In the genomic region with DNA sequence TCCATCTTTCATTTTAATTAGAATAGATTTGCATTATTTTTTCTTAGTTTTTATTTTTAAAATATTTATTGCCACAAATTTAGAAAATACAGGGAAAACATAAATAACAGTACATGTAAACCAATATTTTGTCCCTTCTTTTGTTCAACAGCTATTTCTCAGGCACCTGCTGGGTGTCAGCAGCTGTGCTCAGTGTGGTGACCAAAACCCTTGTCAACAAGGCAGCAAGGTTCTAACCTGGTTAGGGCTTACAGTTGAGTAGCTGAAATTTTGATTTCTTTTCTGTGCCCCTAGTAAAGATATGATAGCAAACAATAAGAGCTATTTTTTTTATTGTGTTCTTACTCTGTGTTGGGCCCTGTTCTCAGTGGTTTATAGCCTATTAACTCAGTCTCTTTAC, we compare ENCODE assay signal across 25 cellular contexts.
DNase-seq lines count a peak whose midpoint lies in the region; ATAC-seq, FAIRE-seq and TF ChIP-seq lines count a peak whose summit lies in the region.
"Had no signal": no experiment of that assay in that cellular context is flagged by ENCODE, and none has a peak within 500 bp of the region (broad histone marks: within the 10 kb centered on the region; RNA-seq: fewer than 3 reads in every experiment).

No MANE protein-coding gene starts in this region.

- CTCF ChIA-PET in IMR-90 (lab: Yijun Ruan, JAX) = interaction anchor here (0.6 kb wide), 1 partner anchor 74 kb away, joined by 3 read pairs; no protein-coding TSS in a partner anchor
- CTCF ChIA-PET in PC-3 (lab: Charles Lee) = no interaction called here

- ATAC-seq in IMR-90 (ENCODE audit: low read depth) (no peak), pancreas (peak in 3 of 4 donors; percentile 26 to 40 (median 26)), PC-3 (no peak)
- ATAC-seq: Panc1 had no signal

- in situ Hi-C loops in IMR-90 (cut with MboI; ENCODE audit: low sequenced_read_pairs) (no loop called here), HAP-1 (cut with MboI; ENCODE audit: low sequenced_read_pairs) (no loop called here)

- H3K56ac ChIP-seq in IMR-90 (ENCODE audit: extremely low read depth, insufficient read depth, low read length) = no peak overlapping the region

- dilution Hi-C loops in IMR-90 (cut with HindIII; ENCODE audit: low sequenced_read_pairs, unreplicated experiment) = no loop called here

- H3K4me3 ChIP-seq in IMR-90 (ENCODE audit: insufficient read depth, low read depth, low read length) (no peak overlapping the region), pancreas (no peak overlapping the region), coronary artery (no peak overlapping the region), HAP-1 (no peak overlapping the region), PC-3 (ENCODE audit: low read length) (no peak overlapping the region)
- H3K4me3 ChIP-seq: BLaER1, GM23338, SJCRH30 had no signal

- no peak overlapping the region for H2BK5ac ChIP-seq in IMR-90 (ENCODE audit: low read depth, low read length, poor library complexity, severe bottlenecking)

- H3K4me2 ChIP-seq in IMR-90 (ENCODE audit: low read depth, low read length) (no peak overlapping the region), PC-3 (ENCODE audit: low read length) (no peak overlapping the region)
- H3K4me2 ChIP-seq: BLaER1, GM23338 had no signal

- H4K91ac ChIP-seq in IMR-90 (ENCODE audit: insufficient read depth, low read depth, low read length) = no peak overlapping the region

- H2BK20ac ChIP-seq in IMR-90 (ENCODE audit: low read depth, low read length) = no peak overlapping the region

- H2BK15ac ChIP-seq in IMR-90 (ENCODE audit: low read depth, low read length) = peak overlapping the region; percentile 65; the same call in 1 of the 3 replicates

- H2AFZ ChIP-seq in IMR-90 (replicated peaks; ENCODE audit: low read length, poor library complexity) = no peak overlapping the region
- no peak overlapping the region for H2AFZ ChIP-seq in PC-3 (ENCODE audit: low read length)
- H2AFZ ChIP-seq: GM23338 had no signal

- no peak overlapping the region for H2BK120ac ChIP-seq in IMR-90 (ENCODE audit: low read depth, low read length)

- DNase-seq in NCI-H2029 (lab: John Stamatoyannopoulos, UW) (peak; percentile 27), NCI-H2029 treated with DMSO at 0.1 percent for 48 hours (lab: John Stamatoyannopoulos, UW) (no peak), IMR-90 (no peak), RPMI8226 (peak; percentile 20), pancreas (no peak), coronary artery (ENCODE audit: low spot score) (no peak), HAP-1 (ENCODE audit: low spot score in 2 of 2) (no peak), PC-3 (no peak)
- DNase-seq: ACHN; CD4-positive, alpha-beta T cell; HCEC 1CT; Karpas-422; NCI-H187; NCI-H2171; NCI-H345; NCI-H524; NK-92 treated with Interleukin-12 subunit alpha and Interleukin-12 subunit beta, amount 100 ng/mL, for 24 hours; SJCRH30; T-helper 1 cell had no signal

- peaks cover 9 to 26% of the 10 kb centered on the region in 2 experiments; a peak in 3 of 4 replicates for H3K79me1 ChIP-seq in IMR-90 (ENCODE audit: low read depth in 1 of 2, low read length in 2 of 2)

- no peak overlapping the region for H4K8ac ChIP-seq in IMR-90 (ENCODE audit: low read depth in 2 of 2, low read length in 2 of 2)

- no peak overlapping the region for H3K14ac ChIP-seq in IMR-90 (replicated peaks; ENCODE audit: low read depth, low read length)

- POLR2A ChIA-PET in IMR-90 (lab: Charles Lee; ENCODE audit: unreplicated experiment) = no interaction called here
- POLR2A ChIA-PET in PC-3 (lab: Charles Lee; ENCODE audit: unreplicated experiment) = no interaction called here

- H3K36me3 ChIP-seq in IMR-90 (ENCODE audit: control insufficient read depth, insufficient read depth, low read length) (no peaks in the 10 kb centered on the region; the same call in 1 of the 2 replicates), pancreas (no peaks in the 10 kb centered on the region), HAP-1 (replicated peaks) (peaks cover 24% of the 10 kb centered on the region), PC-3 (ENCODE audit: low read depth, low read length) (no peaks in the 10 kb centered on the region)
- H3K36me3 ChIP-seq: SJCRH30 had no signal

- no peaks in the 10 kb centered on the region for H3K9me2 ChIP-seq in PC-3 (replicated peaks; ENCODE audit: low read length)

- peak overlapping the region; percentile 31; the same call in 1 of the 2 replicates for H3K18ac ChIP-seq in IMR-90 (ENCODE audit: low read depth, low read length)

- TF ChIP-seq RAD21 in IMR-90 (IDR thresholded peaks at IDR 0.05; ENCODE audit: low read length) = no peak

- H3K9ac ChIP-seq in IMR-90 (ENCODE audit: low read depth, low read length) (no peak overlapping the region), PC-3 (ENCODE audit: low read length) (no peak overlapping the region)
- H3K9ac ChIP-seq: BLaER1 had no signal

- peaks cover 16% of the 10 kb centered on the region for H3K4me1 ChIP-seq in IMR-90 (ENCODE audit: control insufficient read depth, insufficient read depth, low read length)
- H3K4me1 ChIP-seq in pancreas = peaks cover 38 to 66% (median 60%) of the 10 kb centered on the region in 3 donors
- no peaks in the 10 kb centered on the region for H3K4me1 ChIP-seq in HAP-1
- peaks cover 2% of the 10 kb centered on the region; the same call in 1 of the 2 replicates for H3K4me1 ChIP-seq in PC-3 (ENCODE audit: insufficient read depth, low read length)

- no peak overlapping the region for H2AK5ac ChIP-seq in IMR-90 (ENCODE audit: low read depth, low read length)

- TF ChIP-seq POLR2A in IMR-90 (IDR thresholded peaks at IDR 0.05; ENCODE audit: low read depth, low read length) = no peak

- FAIRE-seq in pancreas (lab: Jason Lieb, UNC) = no peak
- FAIRE-seq: G401.6, GM12892 had no signal

- BruUV-seq in IMR-90 (replicated peaks; lab: Mats Ljungman, UMichigan) (no TSS peak), PC-3 (replicated peaks; lab: Mats Ljungman, UMichigan) (no TSS peak)

- no peaks in the 10 kb centered on the region; the same call in 1 of the 2 replicates for H3K9me1 ChIP-seq in IMR-90 (ENCODE audit: insufficient read depth, low read length)

- TF ChIP-seq CTCF in IMR-90 (conservative IDR thresholded peaks at IDR 0.05; ENCODE audit: low read depth, low read length) = no peak
- TF ChIP-seq CTCF in pancreas (IDR thresholded peaks at IDR 0.05) = no peak
- TF ChIP-seq CTCF in coronary artery (IDR thresholded peaks at IDR 0.05) = no peak
- no peak for TF ChIP-seq CTCF in PC-3 (conservative IDR thresholded peaks at IDR 0.05; ENCODE audit: low read depth, low read length)

- H4K5ac ChIP-seq in IMR-90 (ENCODE audit: low read depth, low read length) = peak overlapping the region; percentile 16; the same call in 1 of the 2 replicates

- 0 out of 2 replicates have a peak overlapping the region, but pooled peaks have one; percentile 48 for H3K4ac ChIP-seq in IMR-90 (ENCODE audit: low read depth, low read length)

- peak overlapping the region; percentile 51; the same call in 1 of the 2 replicates for H3K23ac ChIP-seq in IMR-90 (ENCODE audit: low read depth, low read length)

- no peaks in the 10 kb centered on the region for H4K20me1 ChIP-seq in IMR-90 (ENCODE audit: insufficient read depth, low read length)
- no peaks in the 10 kb centered on the region for H4K20me1 ChIP-seq in PC-3 (ENCODE audit: low read length)

- H2AK9ac ChIP-seq in IMR-90 (replicated peaks; ENCODE audit: low read depth, low read length, poor library complexity) = no peak overlapping the region

- H3K27me3 ChIP-seq in IMR-90 (ENCODE audit: control insufficient read depth, insufficient read depth, low read length) = no peaks in the 10 kb centered on the region
- H3K27me3 ChIP-seq in pancreas = no peaks in the 10 kb centered on the region
- H3K27me3 ChIP-seq in HAP-1 (ENCODE audit: low read depth) = no peaks in the 10 kb centered on the region
- no peaks in the 10 kb centered on the region for H3K27me3 ChIP-seq in PC-3 (ENCODE audit: low read length)
- H3K27me3 ChIP-seq: BLaER1, SJCRH30 had no signal

- H3K9me3 ChIP-seq in IMR-90 (ENCODE audit: control insufficient read depth, insufficient read depth, low read length) (no peaks in the 10 kb centered on the region), pancreas (no peaks in the 10 kb centered on the region), HAP-1 (no peaks in the 10 kb centered on the region), PC-3 (ENCODE audit: low read length) (no peaks in the 10 kb centered on the region)
- H3K9me3 ChIP-seq: BLaER1, SJCRH30 had no signal

- no peak overlapping the region for H3K27ac ChIP-seq in IMR-90 (ENCODE audit: insufficient read depth, low read length)
- H3K27ac ChIP-seq in pancreas = peak overlapping the region; percentile 4 to 73 (median 48)
- no peak overlapping the region for H3K27ac ChIP-seq in coronary artery
- no peak overlapping the region for H3K27ac ChIP-seq in PC-3 (ENCODE audit: low read length)
- H3K27ac ChIP-seq: 22Rv1, BLaER1, SJCRH30 had no signal

- H3F3A ChIP-seq in PC-3 (ENCODE audit: low read length, unreplicated experiment) = no peaks in the 10 kb centered on the region

- H3K79me2 ChIP-seq in PC-3 (ENCODE audit: low read length) = no peaks in the 10 kb centered on the region

- intact Hi-C loops in IMR-90 (cut with micrococcal nuclease) = no loop called here
- intact Hi-C loops in pancreas (cut with DNase I) = loop anchor here in 1 of 3 donors (10.0 kb wide), 1 partner anchor 226 kb away; no protein-coding TSS in a partner anchor
- intact Hi-C loops in PC-3 (cut with micrococcal nuclease) = no loop called here

TF ChIP-seq in IMR-90, 13 proteins besides CTCF, POLR2A, EP300 and RAD21 (continues in another document):
- TF ChIP-seq SMC3 (IDR thresholded peaks at IDR 0.05; ENCODE audit: low read depth, low read length) (no peak), RFX5 (IDR thresholded peaks at IDR 0.05; ENCODE audit: low read depth, low read length) (no peak), CHD1 (IDR thresholded peaks at IDR 0.05; ENCODE audit: low read depth, low read length) (no peak), FOS (IDR thresholded peaks at IDR 0.05; ENCODE audit: low read depth, low read length) (no peak), MAZ (IDR thresholded peaks at IDR 0.05; ENCODE audit: borderline replicate concordance, low read depth, low read length) (no peak), RCOR1 (IDR thresholded peaks at IDR 0.05; ENCODE audit: insufficient replicate concordance, low read length) (no peak), NFE2L2 (IDR thresholded peaks at IDR 0.05; ENCODE audit: low read depth, low read length) (no peak), MAFK (IDR thresholded peaks at IDR 0.05; ENCODE audit: low read depth, low read length) (no peak), CEBPB (IDR thresholded peaks at IDR 0.05; ENCODE audit: low read depth, low read length) (no peak), BHLHE40 (IDR thresholded peaks at IDR 0.05; ENCODE audit: low read depth, low read length) (no peak)
- TF ChIP-seq, protein P1, sequence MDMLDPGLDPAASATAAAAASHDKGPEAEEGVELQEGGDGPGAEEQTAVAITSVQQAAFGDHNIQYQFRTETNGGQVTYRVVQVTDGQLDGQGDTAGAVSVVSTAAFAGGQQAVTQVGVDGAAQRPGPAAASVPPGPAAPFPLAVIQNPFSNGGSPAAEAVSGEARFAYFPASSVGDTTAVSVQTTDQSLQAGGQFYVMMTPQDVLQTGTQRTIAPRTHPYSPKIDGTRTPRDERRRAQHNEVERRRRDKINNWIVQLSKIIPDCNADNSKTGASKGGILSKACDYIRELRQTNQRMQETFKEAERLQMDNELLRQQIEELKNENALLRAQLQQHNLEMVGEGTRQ (IDR thresholded peaks at IDR 0.05; ENCODE audit: low read depth, low read length) = no peak

Comparison
In these comparisons a context has a peak if more than half of its experiments do, and no peak if none do; other contexts are left out.
1. DNase-seq: peak in NCI-H2029 (single experiment) and RPMI8226 (single experiment); none in NCI-H2029 treated with DMSO at 0.1 percent for 48 hours (single experiment), IMR-90 (single experiment), pancreas (0 of 6), coronary artery (single experiment), HAP-1 (0 of 2) and PC-3 (single experiment).
2. ATAC-seq: peak in pancreas (3 of 4); none in IMR-90 (single experiment) and PC-3 (single experiment).
3. H3K27ac ChIP-seq: peak in pancreas (4 of 4); none in IMR-90 (single experiment), coronary artery (0 of 2) and PC-3 (single experiment).